In genomic region chr6:63888416-63888815, GRCh38 we compare ENCODE assay signal across 8 cellular contexts.
"Had no signal": no experiment of that assay in that cellular context is flagged by ENCODE, and none has a peak within 500 bp of the region (broad histone marks: within the 10 kb centered on the region; RNA-seq: fewer than 3 reads in every experiment).

No MANE protein-coding gene starts in this region.

- H3K4me3 ChIP-seq: GM12878 had no signal

- FAIRE-seq: G401.6, GM12878, GM12891, GM12892, GM18507, GM19239 had no signal

- DNase-seq: GDM1, GF-D8 had no signal
